15 cellular contexts compared by ENCODE assay signal in the genomic region with DNA sequence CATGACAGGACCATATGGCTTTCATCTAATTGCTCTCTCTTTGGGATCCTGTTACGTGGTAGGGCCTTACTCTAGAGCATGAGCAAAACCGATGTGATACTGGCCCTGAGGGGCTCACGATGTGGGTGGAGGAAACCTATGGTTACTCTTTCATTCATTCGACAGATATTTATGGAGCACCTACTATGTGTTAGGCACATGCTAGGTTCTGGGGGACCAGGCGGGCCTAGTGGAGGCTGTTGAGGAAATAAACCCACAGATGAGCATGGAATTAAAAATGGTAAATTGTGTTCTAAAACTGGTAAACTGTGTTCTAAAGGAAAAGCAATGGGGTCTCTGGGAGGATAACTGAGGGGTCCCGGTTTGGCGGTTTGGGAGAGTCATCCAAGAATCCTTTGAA.
"Had no signal": no experiment of that assay in that cellular context is flagged by ENCODE, and none has a peak within 500 bp of the region (broad histone marks: within the 10 kb centered on the region; RNA-seq: fewer than 3 reads in every experiment).

No MANE protein-coding gene starts in this region.

- H3K27me3 Mint-ChIP-seq: activated CD4-positive, alpha-beta T cell treated with anti-CD3 and anti-CD28 coated beads, Interleukin-2, amount 10 ng/mL, durations not matched to agents 7 days and 5 days; activated naive CD4-positive, alpha-beta T cell treated with anti-CD3 and anti-CD28 coated beads, Interleukin-2, amount 50 U/mL, for 24 hours; dendritic cell treated with granulocyte-macrophage colony-stimulating factor and Interleukin-4, amounts not matched to agents 40 ng/mL and 50 ng/mL, for 4 days had no signal

- ATAC-seq: pancreas had no signal

- H3K4me3 ChIP-seq: lung, pancreas, stomach, testis, upper lobe of left lung had no signal

- DNase-seq: activated CD4-positive, alpha-beta T cell treated with anti-CD3 and anti-CD28 coated beads, Interleukin-2, amount 10 ng/mL, durations not matched to agents 7 days and 5 days; amniotic stem cell; effector memory CD4-positive, alpha-beta T cell; head of caudate nucleus; left cardiac atrium; pancreas; stimulated activated CD4-positive, alpha-beta T cell treated with anti-CD3 and anti-CD28 coated beads, Interleukin-12 subunit alpha, Interleukin-12 subunit beta, amount 100 ng/mL, for 4 hours; stimulated activated CD4-positive, alpha-beta T cell treated with anti-CD3 and anti-CD28 coated beads, Interleukin-2, amount 100 ng/mL, for 24 hours; stomach; testis; upper lobe of left lung had no signal

- H3K4me1 ChIP-seq: pancreas had no signal

- H3K9me3 ChIP-seq: pancreas, stomach, testis, upper lobe of left lung had no signal

- H3K4me3 Mint-ChIP-seq: activated CD4-positive, alpha-beta T cell treated with anti-CD3 and anti-CD28 coated beads, Interleukin-2, amount 10 ng/mL, durations not matched to agents 7 days and 5 days; activated naive CD4-positive, alpha-beta T cell treated with anti-CD3 and anti-CD28 coated beads, Interleukin-2, amount 50 U/mL, for 24 hours; dendritic cell treated with granulocyte-macrophage colony-stimulating factor and Interleukin-4, amounts not matched to agents 40 ng/mL and 50 ng/mL, for 4 days had no signal

- H3K27ac ChIP-seq: pancreas, stomach, testis, upper lobe of left lung had no signal

- FAIRE-seq: frontal cortex, pancreas had no signal

- H3K27me3 ChIP-seq: pancreas, stomach, testis, upper lobe of left lung had no signal

- H3K27ac Mint-ChIP-seq: activated CD4-positive, alpha-beta T cell treated with anti-CD3 and anti-CD28 coated beads, Interleukin-2, amount 10 ng/mL, durations not matched to agents 7 days and 5 days; activated naive CD4-positive, alpha-beta T cell treated with anti-CD3 and anti-CD28 coated beads, Interleukin-2, amount 50 U/mL, for 24 hours; dendritic cell treated with granulocyte-macrophage colony-stimulating factor and Interleukin-4, amounts not matched to agents 40 ng/mL and 50 ng/mL, for 4 days had no signal

- H3K9me3 Mint-ChIP-seq: activated CD4-positive, alpha-beta T cell treated with anti-CD3 and anti-CD28 coated beads, Interleukin-2, amount 10 ng/mL, durations not matched to agents 7 days and 5 days; activated naive CD4-positive, alpha-beta T cell treated with anti-CD3 and anti-CD28 coated beads, Interleukin-2, amount 50 U/mL, for 24 hours; dendritic cell treated with granulocyte-macrophage colony-stimulating factor and Interleukin-4, amounts not matched to agents 40 ng/mL and 50 ng/mL, for 4 days had no signal
